Comparison of ENCODE assay signal across 2 cellular contexts in the genomic region with DNA sequence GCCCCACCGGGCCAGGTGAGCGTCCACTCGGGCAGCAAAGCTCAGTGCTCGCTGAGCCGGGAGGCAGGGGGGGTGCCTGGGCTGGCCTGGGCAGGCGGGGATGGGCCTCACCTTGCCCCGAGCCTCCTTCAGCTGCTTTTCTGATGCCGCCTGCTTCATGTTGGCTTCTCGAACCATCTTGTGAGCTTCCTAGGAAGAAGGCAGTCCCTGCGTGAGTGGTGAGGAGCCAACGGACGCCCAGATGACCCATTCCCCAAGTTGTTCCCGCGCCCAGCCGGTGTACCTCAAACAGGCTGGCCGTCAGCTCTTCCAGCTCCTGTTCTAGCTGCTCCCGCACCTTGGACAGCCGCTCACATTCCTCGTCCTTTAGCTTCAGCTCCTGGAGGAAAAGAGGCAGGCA.
TF ChIP-seq lines count a peak whose summit lies in the region.

No MANE protein-coding gene starts in this region.

TF ChIP-seq in GM23338, 12 proteins besides CTCF, POLR2A, EP300 and RAD21 (continued from another document):
- TF ChIP-seq, protein P1, sequence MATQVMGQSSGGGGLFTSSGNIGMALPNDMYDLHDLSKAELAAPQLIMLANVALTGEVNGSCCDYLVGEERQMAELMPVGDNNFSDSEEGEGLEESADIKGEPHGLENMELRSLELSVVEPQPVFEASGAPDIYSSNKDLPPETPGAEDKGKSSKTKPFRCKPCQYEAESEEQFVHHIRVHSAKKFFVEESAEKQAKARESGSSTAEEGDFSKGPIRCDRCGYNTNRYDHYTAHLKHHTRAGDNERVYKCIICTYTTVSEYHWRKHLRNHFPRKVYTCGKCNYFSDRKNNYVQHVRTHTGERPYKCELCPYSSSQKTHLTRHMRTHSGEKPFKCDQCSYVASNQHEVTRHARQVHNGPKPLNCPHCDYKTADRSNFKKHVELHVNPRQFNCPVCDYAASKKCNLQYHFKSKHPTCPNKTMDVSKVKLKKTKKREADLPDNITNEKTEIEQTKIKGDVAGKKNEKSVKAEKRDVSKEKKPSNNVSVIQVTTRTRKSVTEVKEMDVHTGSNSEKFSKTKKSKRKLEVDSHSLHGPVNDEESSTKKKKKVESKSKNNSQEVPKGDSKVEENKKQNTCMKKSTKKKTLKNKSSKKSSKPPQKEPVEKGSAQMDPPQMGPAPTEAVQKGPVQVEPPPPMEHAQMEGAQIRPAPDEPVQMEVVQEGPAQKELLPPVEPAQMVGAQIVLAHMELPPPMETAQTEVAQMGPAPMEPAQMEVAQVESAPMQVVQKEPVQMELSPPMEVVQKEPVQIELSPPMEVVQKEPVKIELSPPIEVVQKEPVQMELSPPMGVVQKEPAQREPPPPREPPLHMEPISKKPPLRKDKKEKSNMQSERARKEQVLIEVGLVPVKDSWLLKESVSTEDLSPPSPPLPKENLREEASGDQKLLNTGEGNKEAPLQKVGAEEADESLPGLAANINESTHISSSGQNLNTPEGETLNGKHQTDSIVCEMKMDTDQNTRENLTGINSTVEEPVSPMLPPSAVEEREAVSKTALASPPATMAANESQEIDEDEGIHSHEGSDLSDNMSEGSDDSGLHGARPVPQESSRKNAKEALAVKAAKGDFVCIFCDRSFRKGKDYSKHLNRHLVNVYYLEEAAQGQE (IDR thresholded peaks at IDR 0.05; ENCODE audit: unreplicated experiment): peak; percentile 32
- no peak for TF ChIP-seq ZNF331 (CRISPR knock-in tag; IDR thresholded peaks at IDR 0.05; ENCODE audit: low read depth)
- no peak for TF ChIP-seq EZH2phosphoT487 (IDR thresholded peaks at IDR 0.05; ENCODE audit: unreplicated experiment)
- TF ChIP-seq CREB1 (CRISPR knock-in tag; IDR thresholded peaks at IDR 0.05; ENCODE audit: low read depth): no peak

TF ChIP-seq in HEK293T, 16 proteins besides CTCF, POLR2A, EP300 and RAD21 (continued from another document):
- TF ChIP-seq LEF1 (IDR thresholded peaks at IDR 0.05; ENCODE audit: borderline replicate concordance) (no peak), SP1 (IDR thresholded peaks at IDR 0.05) (no peak), ARNT (IDR thresholded peaks at IDR 0.05) (no peak)
